8 cellular contexts compared by ENCODE assay signal in the genomic region with DNA sequence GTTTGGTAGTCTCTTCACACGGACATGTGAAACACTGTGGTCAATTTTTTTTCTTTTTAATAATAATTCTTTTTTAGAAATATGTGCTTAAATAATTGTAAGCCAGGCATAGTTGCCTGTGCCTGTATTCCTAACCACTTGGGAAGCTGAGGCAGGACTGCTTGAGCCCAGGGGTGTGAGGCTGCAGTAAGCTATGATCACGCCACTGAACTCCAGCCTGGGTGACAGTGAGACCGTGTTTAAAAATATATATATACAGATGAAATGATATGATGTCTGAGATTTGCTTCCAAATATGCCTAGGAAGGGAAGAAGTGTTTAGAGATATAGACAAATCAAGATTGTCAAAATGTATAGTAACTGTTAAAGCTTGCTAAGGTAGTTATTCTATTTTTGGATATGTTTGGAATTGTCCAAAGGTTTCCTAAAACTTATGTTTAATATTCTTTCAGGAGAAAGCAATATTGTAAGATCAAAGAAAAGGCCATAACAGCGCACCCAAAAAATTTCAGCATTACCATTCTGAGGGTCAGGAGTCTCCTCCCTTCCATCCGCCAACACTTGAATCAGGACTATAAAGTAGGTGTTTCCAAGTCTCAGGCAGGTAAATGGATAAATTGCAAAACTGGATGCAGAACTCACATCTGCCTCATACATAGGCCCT. TPM values are rescaled to one million over a fixed set of nuclear protein-coding genes. Genes with fewer than 3 reads are reported as not detected.
A peak's percentile ranks its signal among the peaks of the same experiment; 100 is the strongest.
DNase-seq lines count a peak whose midpoint lies in the region; ATAC-seq, FAIRE-seq and TF ChIP-seq lines count a peak whose summit lies in the region.

No MANE protein-coding gene starts in this region.

- 38 to 48% methylated on average over 5 of the region's 5 CpGs for WGBS in sigmoid colon, 2 donors

- TF ChIP-seq POLR2A in sigmoid colon (IDR thresholded peaks at IDR 0.05), result no peak
- no peak for TF ChIP-seq POLR2A in H54 (IDR thresholded peaks at IDR 0.05; ENCODE audit: low read depth, low read length)

- H3K36me3 ChIP-seq in SJSA1 (peaks cover 14% of the 10 kb centered on the region; the same call in 1 of the 2 replicates), sigmoid colon (no peaks in the 10 kb centered on the region)

- intact Hi-C loops in sigmoid colon (cut with DNase I), result loop anchor here (2.0 to 5.0 kb wide), 4 partner anchors 56 to 195 kb away; a partner anchor contains a TSS

- FAIRE-seq in H54 (lab: Jason Lieb, UNC), result no peak

- TF ChIP-seq EP300 in sigmoid colon (IDR thresholded peaks at IDR 0.05), result no peak

- no peak for TF ChIP-seq CTCF in fibroblast of villous mesenchyme (IDR thresholded peaks at IDR 0.05; ENCODE audit: insufficient read depth, low read depth, low read length)
- no peak for TF ChIP-seq CTCF in sigmoid colon (IDR thresholded peaks at IDR 0.05)

- peak overlapping the region; percentile 51 for H3K27ac ChIP-seq in SJSA1
- H3K27ac ChIP-seq in sigmoid colon, result peak overlapping the region; percentile 95 to 98 (median 97)

- H3K9me3 ChIP-seq in SJSA1 (replicated peaks), result no peaks in the 10 kb centered on the region
- no peaks in the 10 kb centered on the region for H3K9me3 ChIP-seq in sigmoid colon

- no peak for DNase-seq in SJSA1 (ENCODE audit: low read depth in 1 of 2, low spot score in 2 of 2)
- DNase-seq in fibroblast of villous mesenchyme (ENCODE audit: low read depth), result no peak
- DNase-seq in sigmoid colon, result no peak
- DNase-seq in HuH-7.5 (ENCODE audit: low spot score), result no peak
- DNase-seq in NK-92 treated with Interleukin-12 subunit alpha and Interleukin-12 subunit beta, amount 100 ng/mL, for 24 hours (lab: John Stamatoyannopoulos, UW), result no peak
- DNase-seq in H54 (ENCODE audit: insufficient read length, low spot score), result no peak

- H3K27me3 ChIP-seq in SJSA1 (replicated peaks), result no peaks in the 10 kb centered on the region
- H3K27me3 ChIP-seq in sigmoid colon, result no peaks in the 10 kb centered on the region

- H3K4me1 ChIP-seq in SJSA1 (replicated peaks) (peaks cover 24% of the 10 kb centered on the region), sigmoid colon (peaks cover 0 to 41% (median 39%) of the 10 kb centered on the region in 4 donors)

- peak; percentile 9 for ATAC-seq in GM18870 (IDR thresholded peaks at IDR 0.05; ENCODE audit: unreplicated experiment)
- ATAC-seq in HG02642 (IDR thresholded peaks at IDR 0.05; ENCODE audit: poor library complexity, unreplicated experiment), result peak; percentile 8

- H3K4me3 ChIP-seq in SJSA1 (peak overlapping the region; percentile 66), fibroblast of villous mesenchyme (ENCODE audit: low read depth, low read length) (peak overlapping the region; percentile 75), sigmoid colon (peak overlapping the region; percentile 71 to 85 (median 78))

RNA-seq across cellular contexts. Expression of a gene that starts 0.6 kb away (rescaled TPM):
- 79.7 and 181 TPM in 2 replicates for total RNA-seq in SJSA1 (2014; rRNA removed; shearing (Covaris generic))
- total RNA-seq in fibroblast of villous mesenchyme, result 112 and 186 TPM in 2 replicates
- 100 to 1,000 TPM in 2 of 4 donors, 10 to 100 TPM in 2; 80.4 to 126 (median 110) TPM for total RNA-seq in sigmoid colon
- 10 to 100 TPM; 52.9 to 73.6 (median 57.1) TPM for polyA plus RNA-seq in sigmoid colon

RNA-seq across cellular contexts. Expression of a gene that starts 56.0 kb away (rescaled TPM):
- 76.2 and 95.2 TPM in 2 replicates for total RNA-seq in SJSA1 (2014; rRNA removed; shearing (Covaris generic))
- total RNA-seq in fibroblast of villous mesenchyme, result 147 and 156 TPM in 2 replicates
- 100 to 1,000 TPM; 147 to 228 (median 160) TPM for total RNA-seq in sigmoid colon
- polyA plus RNA-seq in sigmoid colon, result 10 to 100 TPM; 49.3 to 79.8 (median 77.5) TPM

RNA-seq across cellular contexts. Expression of a gene that starts 56.3 kb away (rescaled TPM):
- total RNA-seq in SJSA1 (2014; rRNA removed; shearing (Covaris generic)), result 93.9 and 225 TPM in 2 replicates
- total RNA-seq in fibroblast of villous mesenchyme, result 151 and 176 TPM in 2 replicates
- total RNA-seq in sigmoid colon, result 100 to 1,000 TPM; 140 to 197 (median 185) TPM
- 100 to 1,000 TPM in 2 of 3 donors, 10 to 100 TPM in 1; 92.0 to 126 (median 105) TPM for polyA plus RNA-seq in sigmoid colon
